Comparison of ENCODE assay signal across 26 cellular contexts in genomic region chr2:20132990-20133535, GRCh38.
"Had no signal": no experiment of that assay in that cellular context is flagged by ENCODE, and none has a peak within 500 bp of the region (broad histone marks: within the 10 kb centered on the region; RNA-seq: fewer than 3 reads in every experiment).

No MANE protein-coding gene starts in this region.

- H3K27ac Mint-ChIP-seq: activated CD4-positive, alpha-beta T cell treated with anti-CD3 and anti-CD28 coated beads, Interleukin-2, amount 10 ng/mL, durations not matched to agents 24 days and 14 days; activated CD8-positive, alpha-beta T cell treated with anti-CD3 and anti-CD28 coated beads for 36 hours; activated naive CD4-positive, alpha-beta T cell treated with anti-CD3 and anti-CD28 coated beads, Interleukin-2, amount 50 U/mL, for 24 hours; activated T-cell treated with anti-CD3 and anti-CD28 coated beads, Interleukin-2, amount 50 U/mL, for 72 hours; activated T-helper 17 cell treated with anti-CD3 and anti-CD28 coated beads, Interleukin-2, amount 50 U/mL, for 72 hours had no signal

- H3K4me1 Mint-ChIP-seq: activated CD4-positive, alpha-beta T cell treated with anti-CD3 and anti-CD28 coated beads, Interleukin-2, amount 10 ng/mL, durations not matched to agents 24 days and 14 days; activated naive CD4-positive, alpha-beta T cell treated with anti-CD3 and anti-CD28 coated beads, Interleukin-2, amount 50 U/mL, for 24 hours; activated T-helper 17 cell treated with anti-CD3 and anti-CD28 coated beads, Interleukin-2, amount 50 U/mL, for 72 hours; central memory CD8-positive, alpha-beta T cell had no signal

- H3K9me3 ChIP-seq: Peyer's patch, SJCRH30 had no signal

- H3K9me3 Mint-ChIP-seq: activated CD4-positive, alpha-beta T cell treated with anti-CD3 and anti-CD28 coated beads, Interleukin-2, amount 10 ng/mL, durations not matched to agents 24 days and 14 days; activated CD8-positive, alpha-beta T cell treated with anti-CD3 and anti-CD28 coated beads for 36 hours; activated naive CD4-positive, alpha-beta T cell treated with anti-CD3 and anti-CD28 coated beads, Interleukin-2, amount 50 U/mL, for 24 hours; activated T-cell treated with anti-CD3 and anti-CD28 coated beads, Interleukin-2, amount 50 U/mL, for 72 hours; activated T-helper 17 cell treated with anti-CD3 and anti-CD28 coated beads, Interleukin-2, amount 50 U/mL, for 72 hours; central memory CD8-positive, alpha-beta T cell had no signal

- H3K36me3 ChIP-seq: cardiac muscle cell, Peyer's patch, SJCRH30 had no signal

- H3K4me3 Mint-ChIP-seq: activated CD4-positive, alpha-beta T cell treated with anti-CD3 and anti-CD28 coated beads, Interleukin-2, amount 10 ng/mL, durations not matched to agents 24 days and 14 days; activated CD8-positive, alpha-beta T cell treated with anti-CD3 and anti-CD28 coated beads for 36 hours; activated naive CD4-positive, alpha-beta T cell treated with anti-CD3 and anti-CD28 coated beads, Interleukin-2, amount 50 U/mL, for 24 hours; activated T-cell treated with anti-CD3 and anti-CD28 coated beads, Interleukin-2, amount 50 U/mL, for 72 hours; activated T-helper 17 cell treated with anti-CD3 and anti-CD28 coated beads, Interleukin-2, amount 50 U/mL, for 72 hours; central memory CD8-positive, alpha-beta T cell had no signal

- H3K4me3 ChIP-seq: cardiac muscle cell, Peyer's patch, SJCRH30, SK-N-MC had no signal

- H3K27me3 ChIP-seq: cardiac muscle cell, Peyer's patch had no signal

- H3K36me3 Mint-ChIP-seq: activated naive CD4-positive, alpha-beta T cell treated with anti-CD3 and anti-CD28 coated beads, Interleukin-2, amount 50 U/mL, for 24 hours had no signal

- DNase-seq: activated CD4-positive, alpha-beta T cell treated with anti-CD3 and anti-CD28 coated beads, Interleukin-2, amount 10 ng/mL, durations not matched to agents 24 days and 14 days; activated CD4-positive, alpha-beta T cell treated with anti-CD3 and anti-CD28 coated beads, Interleukin-2, amount 50 U/mL, for 4 hours; activated CD8-positive, alpha-beta T cell treated with anti-CD3 and anti-CD28 coated beads for 36 hours; activated effector memory CD4-positive, alpha-beta T cell treated with anti-CD3 and anti-CD28 coated beads, Interleukin-2, amount 50 U/mL, for 16 hours; activated naive CD4-positive, alpha-beta T cell; activated T-cell treated with anti-CD3 and anti-CD28 coated beads, Interleukin-2, amount 50 U/mL, for 1 hour; activated T-cell treated with anti-CD3 and anti-CD28 coated beads, Interleukin-2, amount 50 U/mL, for 72 hours; anterior cingulate cortex; Karpas-422; KBM-7; NCI-H1105; NCI-H1417 treated with DMSO at 0.1 percent for 48 hours; NCI-H187 treated with DMSO at 0.1 percent for 48 hours; NCI-H510A; NCI-H526; NCI-H774; PC-3; Peyer's patch; SJCRH30; T1000 had no signal

- H3K27ac ChIP-seq: cardiac muscle cell, Peyer's patch, RWPE1, SJCRH30, SK-N-MC had no signal
